ENCODE assay signal across 8 cellular contexts in the genomic region with DNA sequence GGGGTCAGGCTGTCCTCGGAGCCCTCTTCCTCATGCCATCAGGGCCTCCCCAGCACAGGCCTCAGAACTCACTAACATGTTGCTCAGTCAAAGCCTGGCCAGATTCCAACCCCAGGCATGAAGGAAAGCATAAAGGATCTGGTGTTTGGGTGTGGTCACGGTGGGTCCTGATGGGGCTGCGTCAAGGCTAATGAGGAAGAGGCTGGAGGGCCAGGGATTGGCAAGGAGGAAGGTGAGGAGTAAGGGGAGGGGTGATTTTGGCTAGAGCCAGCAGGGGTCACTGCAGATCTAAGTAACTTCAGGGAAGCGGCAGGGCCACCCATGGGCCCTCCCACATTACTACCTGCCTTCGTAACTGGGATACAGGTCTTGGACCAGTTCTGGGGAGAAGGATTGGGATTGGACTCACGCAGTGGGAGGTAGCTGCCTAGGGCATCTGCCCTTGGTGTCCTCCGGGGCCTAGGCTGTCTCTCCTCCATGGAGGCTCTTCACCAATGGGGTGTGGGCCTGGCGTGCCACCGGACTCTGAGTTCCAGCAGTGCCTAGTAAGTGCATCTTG. TPM values are rescaled to one million over a fixed set of nuclear protein-coding genes. Genes with fewer than 3 reads are reported as not detected.
DNase-seq lines count a peak whose midpoint lies in the region; ATAC-seq and TF ChIP-seq lines count a peak whose summit lies in the region.

No MANE protein-coding gene starts in this region.

- H3K4me1 ChIP-seq in BE2C (no peaks in the 10 kb centered on the region), OCI-LY1 (ENCODE audit: insufficient read depth, low read length, severe bottlenecking) (peaks cover 19% of the 10 kb centered on the region), ovary (ENCODE audit: insufficient read depth) (no peaks in the 10 kb centered on the region), aorta (ENCODE audit: control insufficient read depth in 1 of 2, insufficient read depth in 2 of 2, low read length in 2 of 2) (no peaks in the 10 kb centered on the region)

- no peak for TF ChIP-seq POLR2A in ovary (IDR thresholded peaks at IDR 0.05)

- H3K27ac ChIP-seq in OCI-LY1 (ENCODE audit: low read depth, low read length, poor library complexity, severe bottlenecking) = no peak overlapping the region
- no peak overlapping the region for H3K27ac ChIP-seq in ovary
- no peak overlapping the region for H3K27ac ChIP-seq in aorta (ENCODE audit: low read depth in 1 of 2, low read length in 2 of 2)

- H3K4me3 ChIP-seq in BE2C (ENCODE audit: low read depth, low read length) = no peak overlapping the region
- H3K4me3 ChIP-seq in OCI-LY1 (ENCODE audit: low read depth, low read length, poor library complexity, severe bottlenecking) = no peak overlapping the region
- H3K4me3 ChIP-seq in ovary = no peak overlapping the region
- no peak overlapping the region for H3K4me3 ChIP-seq in aorta (ENCODE audit: low read length in 2 of 2)

- intact Hi-C loops in ovary (cut with DNase I) (no loop called here), aorta (cut with DNase I) (loop anchor here in 1 of 2 donors (2.0 to 5.0 kb wide), 2 partner anchors 57 to 355 kb away; no protein-coding TSS in a partner anchor)

- H3K9ac ChIP-seq in OCI-LY1 (ENCODE audit: low read length) = no peak overlapping the region

- no peaks in the 10 kb centered on the region for H4K20me1 ChIP-seq in OCI-LY1 (ENCODE audit: insufficient read depth, low read length)

- no peaks in the 10 kb centered on the region for H3K27me3 ChIP-seq in BE2C
- H3K27me3 ChIP-seq in OCI-LY1 (ENCODE audit: insufficient read depth, low read length) = no peaks in the 10 kb centered on the region; the same call in 1 of the 2 replicates
- H3K27me3 ChIP-seq in ovary = no peaks in the 10 kb centered on the region
- H3K27me3 ChIP-seq in aorta (ENCODE audit: control insufficient read depth in 1 of 2, insufficient read depth in 2 of 2, low read length in 1 of 2) = no peaks in the 10 kb centered on the region

- TF ChIP-seq CTCF in BE2C (IDR thresholded peaks at IDR 0.05; ENCODE audit: low read depth, low read length) (peak; percentile 82), OCI-LY1 (IDR thresholded peaks at IDR 0.05; ENCODE audit: low read length) (peak; percentile 75), ovary (IDR thresholded peaks at IDR 0.05) (peak in 2 of 3 donors; percentile 9 to 19)

- 70 to 78% (median 73%) methylated on average over 9 of the region's 9 CpGs for whole genome bisulfite sequencing in ovary, 3 donors
- 67 to 72% methylated on average over 9 of the region's 9 CpGs for WGBS in aorta, 2 donors

- H3K9me2 ChIP-seq in OCI-LY1 (ENCODE audit: low read depth, low read length) = no peaks in the 10 kb centered on the region

- H3K4me2 ChIP-seq in OCI-LY1 (ENCODE audit: low read length) = no peak overlapping the region

- H2AFZ ChIP-seq in OCI-LY1 (ENCODE audit: low read length) = no peak overlapping the region

- H3K79me2 ChIP-seq in OCI-LY1 (ENCODE audit: insufficient read depth, low read length) = no peaks in the 10 kb centered on the region

- H3F3A ChIP-seq in OCI-LY1 (ENCODE audit: insufficient read depth, low read length) = no peaks in the 10 kb centered on the region

- peak; percentile 57 for ATAC-seq in GM18873 (IDR thresholded peaks at IDR 0.05; ENCODE audit: low FRiP score, unreplicated experiment)
- ATAC-seq in HG03460 (IDR thresholded peaks at IDR 0.05; ENCODE audit: unreplicated experiment) = peak; percentile 62
- ATAC-seq in aorta (ENCODE audit: low FRiP score) = peak; percentile 65

- H3K36me3 ChIP-seq in BE2C = no peaks in the 10 kb centered on the region
- no peaks in the 10 kb centered on the region for H3K36me3 ChIP-seq in OCI-LY1 (ENCODE audit: insufficient read depth, low read length)
- H3K36me3 ChIP-seq in ovary = no peaks in the 10 kb centered on the region
- H3K36me3 ChIP-seq in aorta (ENCODE audit: control insufficient read depth in 1 of 2, insufficient read depth in 2 of 2, low read length in 1 of 2) = no peaks in the 10 kb centered on the region

- DNase-seq in BE2C = peak; percentile 73
- DNase-seq in activated T-cell treated with anti-CD3 and anti-CD28 coated beads, Interleukin-2, amount 50 U/mL, for 1 hour = peak; percentile 71
- peak; percentile 60 for DNase-seq in fibroblast of peridontal ligament (ENCODE audit: extremely low read depth)
- DNase-seq in ovary = peak; percentile 30 to 63 (median 54)
- DNase-seq in aorta = peak; percentile 70 to 81

- no peak for TF ChIP-seq EP300 in ovary (IDR thresholded peaks at IDR 0.05)

- H3K9me3 ChIP-seq in BE2C = no peaks in the 10 kb centered on the region
- H3K9me3 ChIP-seq in OCI-LY1 (ENCODE audit: low read length) = no peaks in the 10 kb centered on the region
- no peaks in the 10 kb centered on the region for H3K9me3 ChIP-seq in ovary
- H3K9me3 ChIP-seq in aorta (ENCODE audit: control insufficient read depth, low read length) = no peaks in the 10 kb centered on the region

RNA-seq across cellular contexts. Expression of a gene that starts 36.2 kb away (rescaled TPM):
- 166 TPM for polyA plus RNA-seq in BE2C (2012; ENCODE audit: insufficient read depth, insufficient read length, low read depth)
- 10 to 100 TPM; 21.9 to 44.1 (median 25.9) TPM for total RNA-seq in ovary
- 10 to 100 TPM; 35.1 to 45.0 TPM for polyA plus RNA-seq in ovary
- total RNA-seq in aorta = 10 to 100 TPM; 26.1 to 26.5 TPM
- polyA plus RNA-seq in aorta = 10 to 100 TPM; 41.8 to 50.2 TPM

RNA-seq across cellular contexts. Expression of a gene that starts 46.2 kb away (rescaled TPM):
- polyA plus RNA-seq in BE2C (2012; ENCODE audit: insufficient read depth, insufficient read length, low read depth) = 154 TPM
- total RNA-seq in ovary = 100 to 1,000 TPM in 1 of 7 donors, 10 to 100 TPM in 6; 19.2 to 123 (median 45.2) TPM
- polyA plus RNA-seq in ovary = 10 to 100 TPM; 20.8 to 44.7 TPM
- 100 to 1,000 TPM; 107 to 247 TPM for total RNA-seq in aorta
- 1 to 10 TPM; 7.6 to 8.0 TPM for polyA plus RNA-seq in aorta

Comparison
In these comparisons a context has a peak if more than half of its experiments do, and no peak if none do; other contexts are left out.
1. CTCF ChIP-seq: peak in every context shown above with its lines; median percentile 82 in BE2C; 75 in OCI-LY1; 14 in ovary.